Comparison of ENCODE assay signal across 27 cellular contexts in genomic region chr9:110890416-110890815, GRCh38.
"Had no signal": no experiment of that assay in that cellular context is flagged by ENCODE, and none has a peak within 500 bp of the region (broad histone marks: within the 10 kb centered on the region; RNA-seq: fewer than 3 reads in every experiment).

No MANE protein-coding gene starts in this region.

- H3K27ac Mint-ChIP-seq: activated CD4-positive, alpha-beta memory T cell treated with anti-CD3 and anti-CD28 coated beads, Interleukin-2, amount 10 ng/mL, durations not matched to agents 7 days and 5 days; activated CD8-positive, alpha-beta memory T cell treated with anti-CD3 and anti-CD28 coated beads, Interleukin-2, amount 10 ng/mL, durations not matched to agents 7 days and 5 days; activated naive CD8-positive, alpha-beta T cell treated with anti-CD3 and anti-CD28 coated beads for 36 hours; activated T-helper 17 cell treated with anti-CD3 and anti-CD28 coated beads, Interleukin-2, amount 50 U/mL, for 72 hours; brain; mesothelial cell of epicardium; natural killer cell treated with Interleukin-12 subunit alpha and Interleukin-12 subunit beta and Interleukin-15 and Interleukin-18, amount 100 ng/mL, for 72 hours; stimulated activated naive CD8-positive, alpha-beta T cell treated with anti-CD3 and anti-CD28 coated beads, Interleukin-15, amount 100 ng/mL, for 72 hours had no signal

- DNase-seq: activated CD4-positive, alpha-beta memory T cell treated with anti-CD3 and anti-CD28 coated beads, Interleukin-2, amount 10 ng/mL, durations not matched to agents 7 days and 5 days; activated CD4-positive, alpha-beta T cell treated with anti-CD3 and anti-CD28 coated beads for 48 hours; activated CD4-positive, CD25-positive, alpha-beta regulatory T cell; activated CD8-positive, alpha-beta memory T cell treated with anti-CD3 and anti-CD28 coated beads, Interleukin-2, amount 10 ng/mL, durations not matched to agents 7 days and 5 days; activated naive CD4-positive, alpha-beta T cell; activated naive CD8-positive, alpha-beta T cell treated with anti-CD3 and anti-CD28 coated beads for 36 hours; activated T-cell treated with anti-CD3 and anti-CD28 coated beads, Interleukin-2, amount 50 U/mL, for 1 hour; central memory CD4-positive, alpha-beta T cell; dorsolateral prefrontal cortex; foreskin melanocyte; glutamatergic neuron; hypothalamus; lower lobe of right lung; right lobe of liver; stimulated activated CD4-positive, alpha-beta T cell treated with anti-CD3 and anti-CD28 coated beads, Interleukin-4, amount 100 ng/mL, for 1 hour; stimulated activated naive CD8-positive, alpha-beta T cell treated with anti-CD3 and anti-CD28 coated beads, Interleukin-15, amount 100 ng/mL, for 72 hours; T-helper 9 cell; trophoblast cell had no signal

- H3K9me3 Mint-ChIP-seq: activated naive CD8-positive, alpha-beta T cell treated with anti-CD3 and anti-CD28 coated beads for 36 hours; activated T-helper 17 cell treated with anti-CD3 and anti-CD28 coated beads, Interleukin-2, amount 50 U/mL, for 72 hours; brain; mesothelial cell of epicardium; natural killer cell treated with Interleukin-12 subunit alpha and Interleukin-12 subunit beta and Interleukin-15 and Interleukin-18, amount 100 ng/mL, for 72 hours had no signal

- H3K4me3 ChIP-seq: dorsolateral prefrontal cortex, lower lobe of right lung, right lobe of liver, smooth muscle cell, suprapubic skin had no signal

- H3K27me3 Mint-ChIP-seq: activated CD4-positive, alpha-beta memory T cell treated with anti-CD3 and anti-CD28 coated beads, Interleukin-2, amount 10 ng/mL, durations not matched to agents 7 days and 5 days; activated CD8-positive, alpha-beta memory T cell treated with anti-CD3 and anti-CD28 coated beads, Interleukin-2, amount 10 ng/mL, durations not matched to agents 7 days and 5 days; activated naive CD8-positive, alpha-beta T cell treated with anti-CD3 and anti-CD28 coated beads for 36 hours; activated T-helper 17 cell treated with anti-CD3 and anti-CD28 coated beads, Interleukin-2, amount 50 U/mL, for 72 hours; brain; natural killer cell treated with Interleukin-12 subunit alpha and Interleukin-12 subunit beta and Interleukin-15 and Interleukin-18, amount 100 ng/mL, for 72 hours; stimulated activated naive CD8-positive, alpha-beta T cell treated with anti-CD3 and anti-CD28 coated beads, Interleukin-15, amount 100 ng/mL, for 72 hours had no signal

- ATAC-seq: activated CD8-positive, alpha-beta memory T cell treated with anti-CD3 and anti-CD28 coated beads, Interleukin-2, amount 10 ng/mL, durations not matched to agents 7 days and 5 days; activated T-helper 17 cell treated with anti-CD3 and anti-CD28 coated beads, Interleukin-2, amount 50 U/mL, for 72 hours; lower lobe of right lung; natural killer cell treated with Interleukin-12 subunit alpha and Interleukin-12 subunit beta and Interleukin-15 and Interleukin-18, amount 100 ng/mL, for 72 hours; right lobe of liver; stimulated activated naive CD8-positive, alpha-beta T cell treated with anti-CD3 and anti-CD28 coated beads, Interleukin-15, amount 100 ng/mL, for 72 hours had no signal

- H3K4me1 Mint-ChIP-seq: activated CD4-positive, alpha-beta memory T cell treated with anti-CD3 and anti-CD28 coated beads, Interleukin-2, amount 10 ng/mL, durations not matched to agents 7 days and 5 days; activated CD8-positive, alpha-beta memory T cell treated with anti-CD3 and anti-CD28 coated beads, Interleukin-2, amount 10 ng/mL, durations not matched to agents 7 days and 5 days; activated naive CD8-positive, alpha-beta T cell treated with anti-CD3 and anti-CD28 coated beads for 36 hours; activated T-helper 17 cell treated with anti-CD3 and anti-CD28 coated beads, Interleukin-2, amount 50 U/mL, for 72 hours; brain; mesothelial cell of epicardium; stimulated activated naive CD8-positive, alpha-beta T cell treated with anti-CD3 and anti-CD28 coated beads, Interleukin-15, amount 100 ng/mL, for 72 hours had no signal

- H3K79me2 ChIP-seq: parathyroid adenoma had no signal

- H3K36me3 ChIP-seq: lower lobe of right lung, neutrophil, right lobe of liver, suprapubic skin had no signal

- H3K36me3 Mint-ChIP-seq: activated CD8-positive, alpha-beta memory T cell treated with anti-CD3 and anti-CD28 coated beads, Interleukin-2, amount 10 ng/mL, durations not matched to agents 7 days and 5 days; activated naive CD8-positive, alpha-beta T cell treated with anti-CD3 and anti-CD28 coated beads for 36 hours; brain; mesothelial cell of epicardium; natural killer cell treated with Interleukin-12 subunit alpha and Interleukin-12 subunit beta and Interleukin-15 and Interleukin-18, amount 100 ng/mL, for 72 hours had no signal

- H2AFZ ChIP-seq: parathyroid adenoma had no signal

- H3K27ac ChIP-seq: epithelial cell of prostate, lower lobe of right lung, neutrophil, parathyroid adenoma, right lobe of liver, suprapubic skin had no signal

- H3K4me2 ChIP-seq: smooth muscle cell had no signal

- H3K9me3 ChIP-seq: lower lobe of right lung, neutrophil, suprapubic skin had no signal

- H3K4me1 ChIP-seq: parathyroid adenoma, right lobe of liver, suprapubic skin had no signal

- H3K9ac ChIP-seq: parathyroid adenoma had no signal

- H3K4me3 Mint-ChIP-seq: activated CD4-positive, alpha-beta memory T cell treated with anti-CD3 and anti-CD28 coated beads, Interleukin-2, amount 10 ng/mL, durations not matched to agents 7 days and 5 days; activated CD8-positive, alpha-beta memory T cell treated with anti-CD3 and anti-CD28 coated beads, Interleukin-2, amount 10 ng/mL, durations not matched to agents 7 days and 5 days; activated naive CD8-positive, alpha-beta T cell treated with anti-CD3 and anti-CD28 coated beads for 36 hours; activated T-helper 17 cell treated with anti-CD3 and anti-CD28 coated beads, Interleukin-2, amount 50 U/mL, for 72 hours; brain; mesothelial cell of epicardium; natural killer cell treated with Interleukin-12 subunit alpha and Interleukin-12 subunit beta and Interleukin-15 and Interleukin-18, amount 100 ng/mL, for 72 hours; stimulated activated naive CD8-positive, alpha-beta T cell treated with anti-CD3 and anti-CD28 coated beads, Interleukin-15, amount 100 ng/mL, for 72 hours had no signal

- H3K27me3 ChIP-seq: dorsolateral prefrontal cortex, neutrophil, right lobe of liver, suprapubic skin had no signal
